In genomic region chr9:109012009-109012875, GRCh38 we compare ENCODE assay signal across 8 cellular contexts. TPM values are rescaled to one million over a fixed set of nuclear protein-coding genes. Genes with fewer than 3 reads are reported as not detected.
DNase-seq lines count a peak whose midpoint lies in the region; ATAC-seq, FAIRE-seq and TF ChIP-seq lines count a peak whose summit lies in the region.

No MANE protein-coding gene starts in this region.

- FAIRE-seq in GM12892 (lab: Jason Lieb, UNC), result peak; percentile 79

- H3K9ac ChIP-seq in liver (ENCODE audit: low read depth in 1 of 2, low read length in 2 of 2), result peak overlapping the region; percentile 60 to 85

- WGBS in liver, result 7% methylated on average over 29 of the region's 29 CpGs

- H3K27ac ChIP-seq in liver (ENCODE audit: low read depth in 1 of 2, low read length in 2 of 2), result peak overlapping the region; percentile 87 to 90

- ATAC-seq in HG02642 (IDR thresholded peaks at IDR 0.05; ENCODE audit: poor library complexity, unreplicated experiment), result peak; percentile 31

- no peak for TF ChIP-seq RAD21 in liver (IDR thresholded peaks at IDR 0.05)

- no peaks in the 10 kb centered on the region for H3K9me3 ChIP-seq in liver (ENCODE audit: control insufficient read depth in 4 of 4, low read length in 3 of 4)

- no peaks in the 10 kb centered on the region for H3K27me3 ChIP-seq in liver (ENCODE audit: control insufficient read depth in 4 of 4, insufficient read depth in 4 of 4, low read length in 3 of 4)

- TF ChIP-seq CTCF in liver (IDR thresholded peaks at IDR 0.05; ENCODE audit: low read depth, low read length, missing input control), result no peak

- DNase-seq in GM12892 (ENCODE audit: insufficient read length), result peak; percentile 21
- peak; percentile 7 for DNase-seq in NCI-H1694 (lab: John Stamatoyannopoulos, UW)
- peak; percentile 58 to 60 for DNase-seq in activated CD4-positive, alpha-beta T cell treated with anti-CD3 and anti-CD28 coated beads for 4 hours
- DNase-seq in dermis blood vessel endothelial cell, result peak; percentile 88
- peak; percentile 59 for DNase-seq in stimulated activated CD4-positive, alpha-beta T cell treated with anti-CD3 and anti-CD28 coated beads, Interleukin-4, amount 100 ng/mL, for 1 hour
- DNase-seq in GM19240 (ENCODE audit: insufficient read length, low spot score), result no peak

- H3K4me3 ChIP-seq in liver (ENCODE audit: low read depth in 1 of 3, low read length in 3 of 3), result peak overlapping the region; percentile 64 to 88 (median 65)

- peaks cover 3 to 20% (median 10%) of the 10 kb centered on the region in 4 donors for H3K4me1 ChIP-seq in liver (ENCODE audit: control insufficient read depth in 4 of 4, insufficient read depth in 4 of 4, low read length in 3 of 4)

- no peak for TF ChIP-seq POLR2A in GM12892 (IDR thresholded peaks at IDR 0.05; ENCODE audit: low read depth, low read length)

- no peaks in the 10 kb centered on the region for H3K36me3 ChIP-seq in liver (ENCODE audit: control insufficient read depth in 4 of 4, insufficient read depth in 3 of 4, low read depth in 1 of 4, low read length in 3 of 4)

TF ChIP-seq in liver, 16 proteins besides CTCF, POLR2A, EP300 and RAD21:
- TF ChIP-seq YY1 (IDR thresholded peaks at IDR 0.05) (peak; percentile 16), ATF3 (IDR thresholded peaks at IDR 0.05) (no peak), JUND (IDR thresholded peaks at IDR 0.05) (peak in 1 of 2 donors; percentile 63), MAX (IDR thresholded peaks at IDR 0.05) (peak; percentile 21)

RNA-seq across cellular contexts. Expression of gene CTNNAL1, which starts 1.1 kb away (rescaled TPM):
- polyA plus RNA-seq in GM12892 (2012; ENCODE audit: missing spikeins), result 37.6 TPM
- total RNA-seq in dermis blood vessel endothelial cell, result 190 and 193 TPM in 2 replicates
- total RNA-seq in liver, result 10 to 100 TPM; 10.5 to 31.5 TPM
- 10 to 100 TPM; 14.4 to 22.8 TPM for polyA plus RNA-seq in liver
